21 cellular contexts compared by ENCODE assay signal in genomic region chr10:12107781-12108180, GRCh38. TPM values are rescaled to one million over a fixed set of nuclear protein-coding genes. Genes with fewer than 3 reads are reported as not detected.
A peak's percentile ranks its signal among the peaks of the same experiment; 100 is the strongest.
DNase-seq lines count a peak whose midpoint lies in the region; FAIRE-seq and TF ChIP-seq lines count a peak whose summit lies in the region.
"Had no signal": no experiment of that assay in that cellular context is flagged by ENCODE, and none has a peak within 500 bp of the region (broad histone marks: within the 10 kb centered on the region; RNA-seq: fewer than 3 reads in every experiment).

No MANE protein-coding gene starts in this region.

- H3K4me2 ChIP-seq in endothelial cell of umbilical vein (ENCODE audit: insufficient read depth, low read length) (no peak overlapping the region), osteoblast (ENCODE audit: insufficient read depth, low read length) (no peak overlapping the region)

- H3K27ac ChIP-seq in endothelial cell of umbilical vein (ENCODE audit: insufficient read depth, low read depth, low read length): no peak overlapping the region
- no peak overlapping the region for H3K27ac ChIP-seq in osteoblast (ENCODE audit: low read depth, low read length)
- no peak overlapping the region for H3K27ac ChIP-seq in stomach
- no peak overlapping the region for H3K27ac ChIP-seq in vagina
- H3K27ac ChIP-seq: BLaER1 treated with 17β-estradiol and CSF1 and Interleukin-3, amounts not matched to agents 10 nM and 100 nM; GM23248 had no signal

- 81 to 91% (median 88%) methylated on average over 14 of the region's 14 CpGs for WGBS in stomach, 5 donors

- intact Hi-C loops in endothelial cell of umbilical vein (cut with micrococcal nuclease) (no loop called here), posterior vena cava (cut with DNase I) (no loop called here), stomach (cut with DNase I; ENCODE audit: low total_unique reads) (no loop called here), vagina (cut with DNase I) (no loop called here)

- peak; percentile 68 for FAIRE-seq in endothelial cell of umbilical vein (lab: Jason Lieb, UNC)
- FAIRE-seq: D721Med, GM12878, GM19239, H1 had no signal

- H2AFZ ChIP-seq in endothelial cell of umbilical vein (ENCODE audit: low read depth, low read length): no peak overlapping the region
- no peak overlapping the region for H2AFZ ChIP-seq in osteoblast (ENCODE audit: low read length)
- H2AFZ ChIP-seq: GM23248 had no signal

- peaks cover 0 to 9% of the 10 kb centered on the region in 2 experiments for H3K36me3 ChIP-seq in endothelial cell of umbilical vein (ENCODE audit: control insufficient read depth in 2 of 2, extremely low read depth in 1 of 2, insufficient read depth in 2 of 2, low read length in 2 of 2)
- H3K36me3 ChIP-seq in osteoblast (ENCODE audit: insufficient read depth, low read length): peaks cover 14% of the 10 kb centered on the region
- peaks cover 40 to 100% (median 100%) of the 10 kb centered on the region in 4 donors for H3K36me3 ChIP-seq in stomach
- peaks cover 0 to 60% of the 10 kb centered on the region in 2 donors for H3K36me3 ChIP-seq in vagina

- no peak for TF ChIP-seq EP300 in stomach (IDR thresholded peaks at IDR 0.05)

- H3K4me1 ChIP-seq in endothelial cell of umbilical vein (ENCODE audit: control insufficient read depth, extremely low read depth, insufficient read depth, low read length) (no peaks in the 10 kb centered on the region), osteoblast (ENCODE audit: insufficient read depth, low read length) (no peaks in the 10 kb centered on the region), stomach (no peaks in the 10 kb centered on the region), vagina (no peaks in the 10 kb centered on the region)

- H3K27me3 ChIP-seq in endothelial cell of umbilical vein (ENCODE audit: control insufficient read depth in 2 of 2, insufficient read depth in 2 of 2, low read length in 2 of 2) (no peaks in the 10 kb centered on the region), osteoblast (ENCODE audit: insufficient read depth, low read length) (no peaks in the 10 kb centered on the region), stomach (no peaks in the 10 kb centered on the region), vagina (no peaks in the 10 kb centered on the region)
- H3K27me3 ChIP-seq: BLaER1 treated with 17β-estradiol and CSF1 and Interleukin-3, amounts not matched to agents 10 nM and 100 nM had no signal

- TF ChIP-seq CTCF in endothelial cell of umbilical vein (IDR thresholded peaks at IDR 0.05; ENCODE audit: extremely low read depth in 1 of 2, insufficient read depth in 1 of 2, low read depth in 1 of 2, low read length in 2 of 2) (no peak), osteoblast (IDR thresholded peaks at IDR 0.05; ENCODE audit: extremely low read depth, low read depth, low read length) (no peak), stomach (IDR thresholded peaks at IDR 0.05) (no peak), vagina (IDR thresholded peaks at IDR 0.05) (no peak)

- no peaks in the 10 kb centered on the region for H3K9me3 ChIP-seq in endothelial cell of umbilical vein (replicated peaks; ENCODE audit: control insufficient read depth, insufficient read depth, low read length)
- no peaks in the 10 kb centered on the region for H3K9me3 ChIP-seq in osteoblast (ENCODE audit: low read depth, low read length)
- no peaks in the 10 kb centered on the region for H3K9me3 ChIP-seq in stomach
- H3K9me3 ChIP-seq in vagina: no peaks in the 10 kb centered on the region

- H4K20me1 ChIP-seq in endothelial cell of umbilical vein (replicated peaks; ENCODE audit: control insufficient read depth, extremely low read depth, insufficient read depth, low read length): no peaks in the 10 kb centered on the region
- no peaks in the 10 kb centered on the region for H4K20me1 ChIP-seq in osteoblast (ENCODE audit: insufficient read depth, low read length)
- H4K20me1 ChIP-seq: BLaER1 treated with 17β-estradiol and CSF1 and Interleukin-3, amounts not matched to agents 10 nM and 100 nM had no signal

- CTCF ChIA-PET in endothelial cell of umbilical vein (lab: Charles Lee): no interaction called here

- no TSS peak for BruUV-seq in endothelial cell of umbilical vein (replicated peaks; lab: Mats Ljungman, UMichigan)

- TF ChIP-seq POLR2A in endothelial cell of umbilical vein (IDR thresholded peaks at IDR 0.05; ENCODE audit: low read depth, low read length): no peak
- no peak for TF ChIP-seq POLR2A in stomach (IDR thresholded peaks at IDR 0.05)
- TF ChIP-seq POLR2A in vagina (IDR thresholded peaks at IDR 0.05): no peak

- no peaks in the 10 kb centered on the region for H3K9me1 ChIP-seq in endothelial cell of umbilical vein (replicated peaks; ENCODE audit: control insufficient read depth, extremely low read depth, insufficient read depth, low read length)

- H3K4me3 ChIP-seq in endothelial cell of umbilical vein (replicated peaks in 1 of 3; ENCODE audit: insufficient read depth in 1 of 3, low read depth in 1 of 3, low read length in 3 of 3): no peak overlapping the region
- H3K4me3 ChIP-seq in osteoblast (ENCODE audit: insufficient read depth, low read length): no peak overlapping the region
- H3K4me3 ChIP-seq in stomach: no peak overlapping the region
- H3K4me3 ChIP-seq in vagina: no peak overlapping the region
- H3K4me3 ChIP-seq: BLaER1 treated with 17β-estradiol and CSF1 and Interleukin-3, amounts not matched to agents 10 nM and 100 nM; GM12878; GM23248 had no signal

- dilution Hi-C loops in endothelial cell of umbilical vein (cut with MboI; ENCODE audit: extremely low pct_ligation_motif_present, low sequenced_read_pairs): no loop called here

- H3K79me2 ChIP-seq in endothelial cell of umbilical vein (ENCODE audit: control insufficient read depth, insufficient read depth, low read length) (no peaks in the 10 kb centered on the region), osteoblast (ENCODE audit: insufficient read depth, low read length) (no peaks in the 10 kb centered on the region)

- H3K9ac ChIP-seq in endothelial cell of umbilical vein (replicated peaks; ENCODE audit: extremely low read depth, insufficient read depth, low read length): no peak overlapping the region
- H3K9ac ChIP-seq: BLaER1 treated with 17β-estradiol and CSF1 and Interleukin-3, amounts not matched to agents 10 nM and 100 nM; GM23248 had no signal

- POLR2A ChIA-PET in endothelial cell of umbilical vein (lab: Charles Lee): no interaction called here

- peak; percentile 78 for DNase-seq in dermis blood vessel endothelial cell
- no peak for DNase-seq in endothelial cell of umbilical vein (ENCODE audit: low read depth, low spot score)
- peak; percentile 47 for DNase-seq in osteoblast (ENCODE audit: insufficient read length, low spot score, missing footprints)
- DNase-seq in NCI-H526 (lab: John Stamatoyannopoulos, UW): no peak
- no peak for DNase-seq in posterior vena cava (ENCODE audit: low spot score)
- DNase-seq in stomach: no peak
- DNase-seq in vagina (ENCODE audit: extremely low spot score in 2 of 2): no peak
- DNase-seq: CD4-positive, alpha-beta T cell; CD8-positive, alpha-beta memory T cell; DMS 273 treated with DMSO at 0.1 percent for 48 hours; DMS79; EL; GDM1; GM23248; H7; HCEC 1CT had no signal

TF ChIP-seq in endothelial cell of umbilical vein, 7 proteins besides CTCF, POLR2A, EP300 and RAD21:
- no peak for TF ChIP-seq GATA2 (IDR thresholded peaks at IDR 0.05; ENCODE audit: insufficient read depth, insufficient read length, low read depth, low read length)

RNA-seq across cellular contexts. Expression of gene SEC61A2, which starts 21.7 kb away (rescaled TPM):
- 7.2 and 12.3 TPM in 2 replicates for total RNA-seq in dermis blood vessel endothelial cell
- total RNA-seq in endothelial cell of umbilical vein: 7.3 and 9.5 TPM in 2 replicates
- polyA plus RNA-seq in endothelial cell of umbilical vein: 7.2 and 7.5 TPM in 2 replicates
- polyA plus RNA-seq in endothelial cell of umbilical vein (2011; cell fraction: cytosol; rRNA removed): 4.4 and 5.0 TPM in 2 replicates
- polyA plus RNA-seq in endothelial cell of umbilical vein (2011; cell fraction: nucleus; rRNA removed): 24.3 and 27.9 TPM in 2 replicates
- 6.6 and 8.7 TPM in 2 replicates for polyA plus RNA-seq in endothelial cell of umbilical vein (2012)
- 8.5 and 15.0 TPM in 2 replicates for polyA minus RNA-seq in endothelial cell of umbilical vein
- 3.6 TPM for polyA minus RNA-seq in endothelial cell of umbilical vein (2011; cell fraction: cytosol; rRNA and poly(A)+ RNA removed)
- polyA minus RNA-seq in endothelial cell of umbilical vein (2011; cell fraction: nucleus; rRNA and poly(A)+ RNA removed): 12.2 and 19.4 TPM in 2 replicates
- total RNA-seq in osteoblast: 9.4 and 13.8 TPM in 2 replicates
- 1 to 10 TPM; 5.9 to 7.4 TPM for total RNA-seq in posterior vena cava
- 10 to 100 TPM in 4 of 5 donors, under 1 TPM in 1; 0.58 to 17.4 (median 11.9) TPM for total RNA-seq in stomach
- polyA plus RNA-seq in stomach: 1 to 10 TPM; 1.1 to 3.2 (median 2.2) TPM
- 9.1 TPM for total RNA-seq in vagina

RNA-seq across cellular contexts. Expression of gene DHTKD1, which starts 39.0 kb away (rescaled TPM):
- total RNA-seq in dermis blood vessel endothelial cell (31.7 and 40.5 TPM in 2 replicates), endothelial cell of umbilical vein (15.3 and 17.6 TPM in 2 replicates), osteoblast (24.5 and 29.3 TPM in 2 replicates), posterior vena cava (10 to 100 TPM; 11.0 to 12.5 TPM), stomach (10 to 100 TPM in 3 of 5 donors, 1 to 10 TPM in 2; 6.4 to 98.2 (median 19.0) TPM), vagina (13.3 TPM)
- polyA plus RNA-seq in endothelial cell of umbilical vein (18.3 and 22.9 TPM in 2 replicates), stomach (1 to 10 TPM; 7.1 to 9.8 (median 7.7) TPM)
- 9.6 and 10.7 TPM in 2 replicates for polyA plus RNA-seq in endothelial cell of umbilical vein (2011; cell fraction: cytosol; rRNA removed)
- 10.4 and 14.5 TPM in 2 replicates for polyA plus RNA-seq in endothelial cell of umbilical vein (2011; cell fraction: nucleus; rRNA removed)
- polyA plus RNA-seq in endothelial cell of umbilical vein (2012): 9.6 and 11.9 TPM in 2 replicates
- polyA minus RNA-seq in endothelial cell of umbilical vein: 55.0 and 58.7 TPM in 2 replicates
- polyA minus RNA-seq in endothelial cell of umbilical vein (2011; cell fraction: cytosol; rRNA and poly(A)+ RNA removed): 41.9 TPM
- 21.6 and 23.8 TPM in 2 replicates for polyA minus RNA-seq in endothelial cell of umbilical vein (2011; cell fraction: nucleus; rRNA and poly(A)+ RNA removed)

Comparison
In these comparisons a context has a peak if more than half of its experiments do, and no peak if none do; other contexts are left out.
1. DNase-seq: peak in dermis blood vessel endothelial cell (single experiment) and osteoblast (single experiment); none in endothelial cell of umbilical vein (single experiment), NCI-H526 (0 of 2), posterior vena cava (single experiment), stomach (single experiment) and vagina (0 of 2).